In the genomic region with DNA sequence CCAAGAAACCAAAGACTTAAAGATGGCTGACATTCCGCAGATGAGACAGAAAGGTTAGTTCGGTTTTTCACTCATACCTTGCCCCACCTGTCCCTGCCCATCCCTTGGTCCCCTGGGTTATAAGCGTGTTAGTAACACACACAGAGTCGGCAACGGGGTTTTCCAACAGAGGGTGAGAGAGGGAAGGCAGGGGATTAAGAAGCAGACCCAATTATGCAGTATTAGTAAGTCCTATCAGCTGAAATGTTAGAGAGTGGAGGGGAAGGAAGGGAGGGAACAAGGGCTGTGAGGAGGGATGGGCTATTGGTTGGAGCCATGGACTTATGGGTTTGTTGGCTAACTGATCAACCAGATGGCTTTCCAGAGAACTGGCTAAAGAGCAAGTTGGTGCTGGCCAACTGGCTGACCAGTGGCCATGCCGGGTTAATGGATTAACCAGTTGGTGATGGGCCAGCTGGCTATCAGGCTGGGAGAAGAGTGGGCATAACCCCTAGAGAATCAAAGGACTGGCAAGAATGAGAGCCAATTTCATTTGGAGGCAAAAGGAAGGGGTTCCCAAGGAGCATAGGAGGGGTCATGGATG, we compare ENCODE assay signal across 20 cellular contexts. TPM values are rescaled to one million over a fixed set of nuclear protein-coding genes. Genes with fewer than 3 reads are reported as not detected.
"Had no signal": no experiment of that assay in that cellular context is flagged by ENCODE, and none has a peak within 500 bp of the region (broad histone marks: within the 10 kb centered on the region; RNA-seq: fewer than 3 reads in every experiment).

No MANE protein-coding gene starts in this region.

- H3K27me3 ChIP-seq: right atrium auricular region had no signal

- H3K9me3 ChIP-seq: heart right ventricle, left lung, prostate gland, right atrium auricular region had no signal

- H3K27ac ChIP-seq: heart right ventricle, left lung, prostate gland, right atrium auricular region, VCaP had no signal

- H3K9me3 Mint-ChIP-seq: activated naive CD8-positive, alpha-beta T cell treated with anti-CD3 and anti-CD28 coated beads for 36 hours; naive thymus-derived CD4-positive, alpha-beta T cell; T-cell; T-helper 2 cell treated with Interferon-gamma antibody and Interleukin-4, amounts not matched to agents 5 μg/mL and 100 μg/mL, for 36 hours had no signal

- H3K36me3 Mint-ChIP-seq: activated naive CD8-positive, alpha-beta T cell treated with anti-CD3 and anti-CD28 coated beads for 36 hours; naive thymus-derived CD4-positive, alpha-beta T cell; T-cell had no signal

- H3K27ac Mint-ChIP-seq: activated naive CD8-positive, alpha-beta T cell treated with anti-CD3 and anti-CD28 coated beads for 36 hours; naive thymus-derived CD4-positive, alpha-beta T cell; T-cell; T-helper 2 cell treated with Interferon-gamma antibody and Interleukin-4, amounts not matched to agents 5 μg/mL and 100 μg/mL, for 36 hours had no signal

- DNase-seq: activated CD4-positive, alpha-beta T cell treated with anti-CD3 and anti-CD28 coated beads for 1 hour; activated naive CD4-positive, alpha-beta T cell treated with Interleukin-2 at 50 U/mL for 16 hours; activated naive CD8-positive, alpha-beta T cell treated with anti-CD3 and anti-CD28 coated beads for 36 hours; activated T-cell treated with anti-CD3 and anti-CD28 coated beads, Interleukin-2, amount 50 U/mL, for 48 hours; amniotic stem cell; heart right ventricle; kidney; left lung; naive thymus-derived CD4-positive, alpha-beta T cell; stimulated activated CD4-positive, alpha-beta T cell treated with anti-CD3 and anti-CD28 coated beads, Interleukin-4, amount 100 ng/mL, for 24 hours; stimulated activated naive CD8-positive, alpha-beta T cell treated with anti-CD3 and anti-CD28 coated beads, Interleukin-15, Interleukin-2, amounts not matched to agents 100 U/mL and 50 U/mL, for 24 hours; T-cell had no signal

- H3K4me3 Mint-ChIP-seq: activated naive CD8-positive, alpha-beta T cell treated with anti-CD3 and anti-CD28 coated beads for 36 hours; naive thymus-derived CD4-positive, alpha-beta T cell; T-cell; T-helper 2 cell treated with Interferon-gamma antibody and Interleukin-4, amounts not matched to agents 5 μg/mL and 100 μg/mL, for 36 hours had no signal

- FAIRE-seq: endometrium, kidney had no signal

- H3K4me1 Mint-ChIP-seq: activated naive CD8-positive, alpha-beta T cell treated with anti-CD3 and anti-CD28 coated beads for 36 hours; T-cell had no signal

- H3K4me1 ChIP-seq: prostate gland had no signal

- ATAC-seq: heart right ventricle; left lung; naive thymus-derived CD4-positive, alpha-beta T cell; stimulated activated naive CD8-positive, alpha-beta T cell treated with anti-CD3 and anti-CD28 coated beads, Interleukin-15, Interleukin-2, amounts not matched to agents 100 U/mL and 50 U/mL, for 24 hours; T-cell had no signal

- H3K4me3 ChIP-seq: heart right ventricle, left lung, lung, prostate gland, right atrium auricular region had no signal

- H3K36me3 ChIP-seq: heart right ventricle, left lung, prostate gland, right atrium auricular region had no signal

RNA-seq across cellular contexts. Expression of a gene that starts 45.5 kb away (rescaled TPM):
- total RNA-seq: bronchial epithelial cell, epithelial cell of proximal tubule had no signal
- polyA plus RNA-seq: naive thymus-derived CD4-positive, alpha-beta T cell had no signal
